ENCODE assay signal across 31 cellular contexts in genomic region chr1:71695084-71695483, GRCh38.
"Had no signal": no experiment of that assay in that cellular context is flagged by ENCODE, and none has a peak within 500 bp of the region (broad histone marks: within the 10 kb centered on the region; RNA-seq: fewer than 3 reads in every experiment).

No MANE protein-coding gene starts in this region.

- H3K27ac ChIP-seq: adrenal gland, ascending aorta, body of pancreas, brain microvascular endothelial cell, breast epithelium, cardiac muscle cell had no signal

- ATAC-seq: activated naive CD4-positive, alpha-beta T cell treated with anti-CD3 and anti-CD28 coated beads, Interleukin-2, amount 50 U/mL, for 72 hours; activated naive CD8-positive, alpha-beta T cell treated with anti-CD3 and anti-CD28 coated beads, Interleukin-2, amount 50 U/mL, for 24 hours; activated T-cell treated with anti-CD3 and anti-CD28 coated beads, Interleukin-2, amount 50 U/mL, for 4 hours; activated T-cell treated with anti-CD3 and anti-CD28 coated beads, Interleukin-2, amount 50 U/mL, for 72 hours; activated T-helper 17 cell treated with anti-CD3 and anti-CD28 coated beads, Interleukin-2, amount 50 U/mL, for 72 hours; body of pancreas had no signal

- H3K27me3 ChIP-seq: adrenal gland, ascending aorta, body of pancreas, brain microvascular endothelial cell, breast epithelium, cardiac muscle cell had no signal

- H3K36me3 ChIP-seq: adrenal gland, ascending aorta, brain microvascular endothelial cell, breast epithelium, cardiac muscle cell had no signal

- H3K9me3 ChIP-seq: adrenal gland, ascending aorta, body of pancreas, breast epithelium had no signal

- H3K4me1 ChIP-seq: adrenal gland, ascending aorta, body of pancreas, breast epithelium had no signal

- DNase-seq: activated effector memory CD4-positive, alpha-beta T cell treated with anti-CD3 and anti-CD28 coated beads, Interleukin-2, amount 50 U/mL, for 16 hours; activated effector memory CD4-positive, alpha-beta T cell treated with Interleukin-2 at 50 U/mL for 16 hours; activated gamma-delta T cell; activated gamma-delta T cell treated with Interleukin-2 at 50 U/mL for 16 hours; activated naive CD4-positive, alpha-beta T cell; activated naive CD4-positive, alpha-beta T cell treated with anti-CD3 and anti-CD28 coated beads for 36 hours; activated naive CD4-positive, alpha-beta T cell treated with anti-CD3 and anti-CD28 coated beads, Interleukin-2, amount 10 ng/mL, durations not matched to agents 7 days and 5 days; activated naive CD4-positive, alpha-beta T cell treated with anti-CD3 and anti-CD28 coated beads, Interleukin-2, amount 50 U/mL, for 16 hours; activated naive CD4-positive, alpha-beta T cell treated with Interleukin-2 at 50 U/mL for 16 hours; activated naive CD8-positive, alpha-beta T cell treated with anti-CD3 and anti-CD28 coated beads for 36 hours; activated naive CD8-positive, alpha-beta T cell treated with anti-CD3 and anti-CD28 coated beads, Interleukin-2, amount 10 ng/mL, durations not matched to agents 7 days and 5 days; activated naive CD8-positive, alpha-beta T cell treated with anti-CD3 and anti-CD28 coated beads, Interleukin-2, amount 50 U/mL, for 24 hours; activated T-cell treated with anti-CD3 and anti-CD28 coated beads, Interleukin-2, amount 50 U/mL, for 24 hours; activated T-cell treated with anti-CD3 and anti-CD28 coated beads, Interleukin-2, amount 50 U/mL, for 4 hours; activated T-cell treated with anti-CD3 and anti-CD28 coated beads, Interleukin-2, amount 50 U/mL, for 48 hours; activated T-cell treated with anti-CD3 and anti-CD28 coated beads, Interleukin-2, amount 50 U/mL, for 72 hours; adrenal gland; amniotic stem cell; amygdala; anterior cingulate cortex; aorta; body of pancreas; brain microvascular endothelial cell; caudate nucleus; central memory CD4-positive, alpha-beta T cell; cerebellar nuclear complex had no signal

- H3K4me3 ChIP-seq: adrenal gland, ascending aorta, body of pancreas, breast epithelium, cardiac muscle cell had no signal
